Comparison of ENCODE assay signal across 8 cellular contexts in the genomic region with DNA sequence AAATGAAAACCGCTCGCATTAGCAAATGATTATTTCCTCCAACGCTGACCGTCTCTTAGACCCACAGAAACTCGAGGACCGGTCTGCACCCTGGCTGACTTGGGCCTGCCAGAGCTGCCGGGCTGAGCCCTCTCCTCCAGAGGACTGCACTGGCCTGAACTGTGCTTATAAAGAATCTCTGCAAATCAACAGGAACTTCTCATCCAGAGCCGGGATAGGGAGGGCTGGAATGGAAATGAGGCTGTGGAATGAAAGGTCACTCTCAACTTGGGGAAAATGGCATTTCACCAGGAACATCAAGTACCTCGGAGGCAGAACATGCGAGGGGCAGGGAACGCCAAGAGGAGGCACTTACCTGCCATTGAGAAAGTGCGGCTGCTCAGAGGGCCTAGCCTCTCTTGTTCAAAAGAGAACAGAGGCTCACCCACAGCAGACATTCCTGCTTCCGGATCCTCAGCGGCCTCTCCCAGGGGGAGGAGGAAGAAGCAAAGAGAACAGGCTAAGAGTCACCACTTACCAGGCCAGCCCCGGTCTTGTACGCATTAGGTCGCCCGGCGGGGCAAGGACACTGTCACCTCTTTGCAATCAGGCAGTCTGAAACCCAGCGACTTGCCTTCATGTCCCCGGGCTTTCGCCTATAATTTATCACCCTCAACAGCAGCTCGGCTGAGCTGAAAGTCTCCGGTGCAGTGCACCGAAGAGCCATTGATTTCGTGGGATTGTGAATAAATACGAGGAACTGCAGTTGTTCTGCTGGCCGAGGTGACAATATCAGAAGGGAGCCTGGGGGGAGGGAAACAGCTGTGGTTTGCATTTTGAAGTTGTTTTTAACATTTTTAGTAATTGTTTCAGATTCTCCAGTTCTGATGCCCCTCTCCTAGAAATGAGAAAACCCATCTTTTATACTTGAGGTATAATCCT. TPM values are rescaled to one million over a fixed set of nuclear protein-coding genes. Genes with fewer than 3 reads are reported as not detected.
DNase-seq lines count a peak whose midpoint lies in the region; ATAC-seq and TF ChIP-seq lines count a peak whose summit lies in the region.

No MANE protein-coding gene starts in this region.

- H3K4me1 ChIP-seq in left lung, result peaks cover 57 to 98% of the 10 kb centered on the region in 2 donors

- no peaks in the 10 kb centered on the region for H3K27me3 ChIP-seq in left lung

- no peak for TF ChIP-seq CTCF in left lung (IDR thresholded peaks at IDR 0.05)

- H3K27ac Mint-ChIP-seq in T-helper 2 cell treated with Interferon-gamma antibody and Interleukin-4, amounts not matched to agents 5 μg/mL and 100 μg/mL, for 36 hours, result peak overlapping the region; percentile 70
- peak overlapping the region; percentile 95 for H3K27ac Mint-ChIP-seq in stimulated activated effector memory CD8-positive, alpha-beta T cell treated with anti-CD3 and anti-CD28 coated beads, Interleukin-12 subunit alpha, Interleukin-12 subunit beta, amount 100 ng/mL, for 72 hours

- H3K36me3 ChIP-seq in SK-N-MC (ENCODE audit: insufficient read depth, low read length) (no peaks in the 10 kb centered on the region), left lung (no peaks in the 10 kb centered on the region)

- DNase-seq in T-helper 2 cell treated with Interferon-gamma antibody and Interleukin-4, amounts not matched to agents 5 μg/mL and 100 μg/mL, for 36 hours (ENCODE audit: low spot score), result no peak
- DNase-seq in T-helper 2 cell, result no peak
- DNase-seq in SK-N-MC (ENCODE audit: low read depth, low spot score), result no peak
- DNase-seq in dermis microvascular lymphatic vessel endothelial cell (ENCODE audit: low read depth in 2 of 2), result peak; percentile 41 to 69
- DNase-seq in left lung, result peak; percentile 88 to 91
- peak; percentile 5 to 58 for DNase-seq in stimulated activated effector memory CD8-positive, alpha-beta T cell treated with anti-CD3 and anti-CD28 coated beads, Interleukin-12 subunit alpha, Interleukin-12 subunit beta, amount 100 ng/mL, for 72 hours (ENCODE audit: low spot score in 2 of 2)
- DNase-seq in NCI-H128 (lab: John Stamatoyannopoulos, UW; ENCODE audit: unreplicated experiment), result no peak

- H3K9ac ChIP-seq in SK-N-MC (ENCODE audit: insufficient read length), result peak overlapping the region; percentile 71

- H3K4me3 ChIP-seq in SK-N-MC (peak overlapping the region; percentile 72), left lung (peak overlapping the region; percentile 2 to 29)

- peak overlapping the region; percentile 97 for H3K27ac ChIP-seq in SK-N-MC
- peak overlapping the region; percentile 94 to 98 for H3K27ac ChIP-seq in left lung

- H3K9me3 Mint-ChIP-seq in T-helper 2 cell treated with Interferon-gamma antibody and Interleukin-4, amounts not matched to agents 5 μg/mL and 100 μg/mL, for 36 hours, result no peaks in the 10 kb centered on the region
- no peaks in the 10 kb centered on the region for H3K9me3 Mint-ChIP-seq in stimulated activated effector memory CD8-positive, alpha-beta T cell treated with anti-CD3 and anti-CD28 coated beads, Interleukin-12 subunit alpha, Interleukin-12 subunit beta, amount 100 ng/mL, for 72 hours

- peaks cover 16% of the 10 kb centered on the region for H3K36me3 Mint-ChIP-seq in T-helper 2 cell treated with Interferon-gamma antibody and Interleukin-4, amounts not matched to agents 5 μg/mL and 100 μg/mL, for 36 hours (ENCODE audit: low read depth)
- H3K36me3 Mint-ChIP-seq in stimulated activated effector memory CD8-positive, alpha-beta T cell treated with anti-CD3 and anti-CD28 coated beads, Interleukin-12 subunit alpha, Interleukin-12 subunit beta, amount 100 ng/mL, for 72 hours, result peaks cover 9% of the 10 kb centered on the region

- H3K4me3 Mint-ChIP-seq in T-helper 2 cell treated with Interferon-gamma antibody and Interleukin-4, amounts not matched to agents 5 μg/mL and 100 μg/mL, for 36 hours, result peak overlapping the region; percentile 65
- H3K4me3 Mint-ChIP-seq in stimulated activated effector memory CD8-positive, alpha-beta T cell treated with anti-CD3 and anti-CD28 coated beads, Interleukin-12 subunit alpha, Interleukin-12 subunit beta, amount 100 ng/mL, for 72 hours, result peak overlapping the region; percentile 74

- ATAC-seq in left lung (peak; percentile 75), HG03520 (IDR thresholded peaks at IDR 0.05; ENCODE audit: unreplicated experiment) (no peak)
- peak; percentile 57 for ATAC-seq in stimulated activated effector memory CD8-positive, alpha-beta T cell treated with anti-CD3 and anti-CD28 coated beads, Interleukin-12 subunit alpha, Interleukin-12 subunit beta, amount 100 ng/mL, for 72 hours

- H3K4me1 Mint-ChIP-seq in T-helper 2 cell treated with Interferon-gamma antibody and Interleukin-4, amounts not matched to agents 5 μg/mL and 100 μg/mL, for 36 hours (ENCODE audit: low read depth), result peaks cover 52% of the 10 kb centered on the region
- H3K4me1 Mint-ChIP-seq in stimulated activated effector memory CD8-positive, alpha-beta T cell treated with anti-CD3 and anti-CD28 coated beads, Interleukin-12 subunit alpha, Interleukin-12 subunit beta, amount 100 ng/mL, for 72 hours, result peaks cover 70% of the 10 kb centered on the region

- no peaks in the 10 kb centered on the region for H3K27me3 Mint-ChIP-seq in T-helper 2 cell treated with Interferon-gamma antibody and Interleukin-4, amounts not matched to agents 5 μg/mL and 100 μg/mL, for 36 hours (ENCODE audit: low read depth)

- intact Hi-C loops in left lung (cut with DNase I), result loop anchor here in 1 of 2 donors (10.0 kb wide), 1 partner anchor 56 kb away; no protein-coding TSS in a partner anchor

- H3K9me3 ChIP-seq in SK-N-MC (ENCODE audit: low read depth, low read length), result no peaks in the 10 kb centered on the region
- H3K9me3 ChIP-seq in left lung, result no peaks in the 10 kb centered on the region

RNA-seq across cellular contexts. Expression of a gene that starts 37.6 kb away (rescaled TPM):
- total RNA-seq in dermis microvascular lymphatic vessel endothelial cell (24.9 and 28.3 TPM in 2 replicates), left lung (10 to 100 TPM; 38.9 to 39.8 TPM)

Comparison
In these comparisons a context has a peak if more than half of its experiments do, and no peak if none do; other contexts are left out.
1. DNase-seq: peak in dermis microvascular lymphatic vessel endothelial cell (2 of 2), left lung (2 of 2) and stimulated activated effector memory CD8-positive, alpha-beta T cell treated with anti-CD3 and anti-CD28 coated beads, Interleukin-12 subunit alpha, Interleukin-12 subunit beta, amount 100 ng/mL, for 72 hours (2 of 2); none in T-helper 2 cell treated with Interferon-gamma antibody and Interleukin-4, amounts not matched to agents 5 μg/mL and 100 μg/mL, for 36 hours (single experiment), T-helper 2 cell (0 of 5), SK-N-MC (single experiment) and NCI-H128 (single experiment).